Comparison of ENCODE assay signal across 1 cellular context in genomic region chr16:78297066-78297666, GRCh38.
TF ChIP-seq lines count a peak whose summit lies in the region.

No MANE protein-coding gene starts in this region.

TF ChIP-seq in HepG2, 621 proteins besides CTCF, POLR2A, EP300 and RAD21 (continued from another document and continues in another):
- TF ChIP-seq MYPOP (CRISPR knock-in tag; IDR thresholded peaks at IDR 0.05) = peak; percentile 89; the same call in 1 of the 2 replicates
- peak; percentile 98 for TF ChIP-seq ZBTB10 (CRISPR knock-in tag; IDR thresholded peaks at IDR 0.05; ENCODE audit: borderline replicate concordance)
- TF ChIP-seq ADNP (CRISPR knock-in tag; IDR thresholded peaks at IDR 0.05) = peak; percentile 85
- peak; percentile 100 for TF ChIP-seq FOXA3 (CRISPR knock-in tag; IDR thresholded peaks at IDR 0.05)
- TF ChIP-seq ZNF569 (CRISPR knock-in tag; IDR thresholded peaks at IDR 0.05; ENCODE audit: borderline replicate concordance) = no peak
- peak; percentile 88; the same call in 1 of the 2 replicates for TF ChIP-seq ZNF747 (CRISPR knock-in tag; IDR thresholded peaks at IDR 0.05; ENCODE audit: borderline replicate concordance)
- TF ChIP-seq HBP1 (CRISPR knock-in tag; IDR thresholded peaks at IDR 0.05; ENCODE audit: low read depth) = peak; percentile 88
- TF ChIP-seq NFE2L2 (IDR thresholded peaks at IDR 0.05; ENCODE audit: low read length) = no peak
- TF ChIP-seq ZFP37 (CRISPR knock-in tag; IDR thresholded peaks at IDR 0.05; ENCODE audit: borderline replicate concordance) = peak; percentile 94; the same call in 1 of the 2 replicates
- TF ChIP-seq MXI1 (IDR thresholded peaks at IDR 0.05; ENCODE audit: borderline replicate concordance, low read depth, low read length) = peak; percentile 71; the same call in 1 of the 3 replicates
- TF ChIP-seq ZNF547 (CRISPR knock-in tag; IDR thresholded peaks at IDR 0.05) = 0 out of 2 replicates have a peak, but pooled peaks have one; percentile 41
- TF ChIP-seq ZMAT5 (CRISPR knock-in tag; IDR thresholded peaks at IDR 0.05; ENCODE audit: borderline replicate concordance, low read depth) = no peak
- TF ChIP-seq TRIM22 (IDR thresholded peaks at IDR 0.05) = no peak
- no peak for TF ChIP-seq ZNF354B (CRISPR knock-in tag; IDR thresholded peaks at IDR 0.05)
- no peak for TF ChIP-seq ZNF138 (CRISPR knock-in tag; IDR thresholded peaks at IDR 0.05; ENCODE audit: low read depth)
- TF ChIP-seq ZNF670 (CRISPR knock-in tag; IDR thresholded peaks at IDR 0.05; ENCODE audit: borderline replicate concordance) = peak; percentile 93
- TF ChIP-seq MYNN (CRISPR knock-in tag; IDR thresholded peaks at IDR 0.05; ENCODE audit: low read depth) = no peak
- no peak for TF ChIP-seq ZNF367 (CRISPR knock-in tag; IDR thresholded peaks at IDR 0.05; ENCODE audit: borderline replicate concordance)
- peak; percentile 89 for TF ChIP-seq HNF1A (IDR thresholded peaks at IDR 0.05; ENCODE audit: low read depth)
- peak; percentile 93; the same call in 1 of the 2 replicates for TF ChIP-seq HNF1A (CRISPR knock-in tag; IDR thresholded peaks at IDR 0.05; ENCODE audit: borderline replicate concordance)
- no peak for TF ChIP-seq GABPA (IDR thresholded peaks at IDR 0.05; ENCODE audit: low read depth, low read length)
- peak; percentile 66 for TF ChIP-seq GABPA (CRISPR knock-in tag; IDR thresholded peaks at IDR 0.05; ENCODE audit: low read depth)
- no peak for TF ChIP-seq ATRX (CRISPR knock-in tag; IDR thresholded peaks at IDR 0.05; ENCODE audit: borderline replicate concordance)
- peak; percentile 96 for TF ChIP-seq HOXA5 (CRISPR knock-in tag; IDR thresholded peaks at IDR 0.05)
- TF ChIP-seq ZNF292 (CRISPR knock-in tag; IDR thresholded peaks at IDR 0.05; ENCODE audit: borderline replicate concordance, low read depth) = peak; percentile 95; the same call in 1 of the 2 replicates
- TF ChIP-seq ZNF589 (CRISPR knock-in tag; conservative IDR thresholded peaks at IDR 0.05) = no peak
- peak; percentile 88; the same call in 1 of the 2 replicates for TF ChIP-seq AKAP8 (CRISPR knock-in tag; IDR thresholded peaks at IDR 0.05)
- TF ChIP-seq ZNF629 (CRISPR knock-in tag; conservative IDR thresholded peaks at IDR 0.05) = peak; percentile 48; the same call in 1 of the 2 replicates
- no peak for TF ChIP-seq KAT2B (IDR thresholded peaks at IDR 0.05; ENCODE audit: borderline replicate concordance, low read depth, low read length)
- TF ChIP-seq KDM5B (CRISPR knock-in tag; IDR thresholded peaks at IDR 0.05; ENCODE audit: borderline replicate concordance) = no peak
- no peak for TF ChIP-seq MTERF4 (CRISPR knock-in tag; IDR thresholded peaks at IDR 0.05)
- peak; percentile 68 for TF ChIP-seq CEBPB (IDR thresholded peaks at IDR 0.05; ENCODE audit: borderline replicate concordance, low read depth, low read length)
- peak; percentile 96 for TF ChIP-seq SOX5 (CRISPR knock-in tag; IDR thresholded peaks at IDR 0.05; ENCODE audit: borderline replicate concordance)
- TF ChIP-seq JARID2 (CRISPR knock-in tag; IDR thresholded peaks at IDR 0.05; ENCODE audit: insufficient replicate concordance) = peak; percentile 44
- TF ChIP-seq SMAD9 (CRISPR knock-in tag; IDR thresholded peaks at IDR 0.05) = no peak
- TF ChIP-seq SAFB2 (CRISPR knock-in tag; IDR thresholded peaks at IDR 0.05; ENCODE audit: borderline replicate concordance, low read depth) = peak; percentile 73; the same call in 1 of the 2 replicates
- peak; percentile 52; the same call in 1 of the 2 replicates for TF ChIP-seq ZFX (CRISPR knock-in tag; IDR thresholded peaks at IDR 0.05; ENCODE audit: low read depth)
- TF ChIP-seq ZNF329 (CRISPR knock-in tag; IDR thresholded peaks at IDR 0.05; ENCODE audit: low read depth) = no peak
- TF ChIP-seq STAT5B (CRISPR knock-in tag; IDR thresholded peaks at IDR 0.05) = no peak
- TF ChIP-seq NKX3-1 (CRISPR knock-in tag; IDR thresholded peaks at IDR 0.05) = peak; percentile 85
- TF ChIP-seq ZNF687 (CRISPR knock-in tag; IDR thresholded peaks at IDR 0.05) = no peak
- TF ChIP-seq RFXANK (CRISPR knock-in tag; IDR thresholded peaks at IDR 0.05) = peak; percentile 89; the same call in 1 of the 2 replicates
- no peak for TF ChIP-seq SETDB1 (CRISPR knock-in tag; IDR thresholded peaks at IDR 0.05; ENCODE audit: borderline replicate concordance)
- no peak for TF ChIP-seq NPAS2 (CRISPR knock-in tag; IDR thresholded peaks at IDR 0.05; ENCODE audit: borderline replicate concordance)
- no peak for TF ChIP-seq RBFOX2 (IDR thresholded peaks at IDR 0.05; ENCODE audit: low read depth, low read length)
- TF ChIP-seq ZNF362 (CRISPR knock-in tag; IDR thresholded peaks at IDR 0.05; ENCODE audit: borderline replicate concordance) = peak; percentile 64; the same call in 1 of the 2 replicates
- TF ChIP-seq ZNF3 (CRISPR knock-in tag; IDR thresholded peaks at IDR 0.05) = 0 out of 2 replicates have a peak, but pooled peaks have one; percentile 23
- TF ChIP-seq ZNF207 (IDR thresholded peaks at IDR 0.05; ENCODE audit: borderline replicate concordance) = no peak
- peak; percentile 83; the same call in 1 of the 2 replicates for TF ChIP-seq FOXC1 (CRISPR knock-in tag; IDR thresholded peaks at IDR 0.05; ENCODE audit: borderline replicate concordance)
- peak; percentile 51 for TF ChIP-seq ZNF333 (CRISPR knock-in tag; IDR thresholded peaks at IDR 0.05; ENCODE audit: borderline replicate concordance)
